17 cellular contexts compared by ENCODE assay signal in genomic region chr9:94568250-94568889, GRCh38. TPM values are rescaled to one million over a fixed set of nuclear protein-coding genes. Genes with fewer than 3 reads are reported as not detected.
DNase-seq lines count a peak whose midpoint lies in the region; ATAC-seq and TF ChIP-seq lines count a peak whose summit lies in the region.
"Had no signal": no experiment of that assay in that cellular context is flagged by ENCODE, and none has a peak within 500 bp of the region (broad histone marks: within the 10 kb centered on the region; RNA-seq: fewer than 3 reads in every experiment).

No MANE protein-coding gene starts in this region.

- no peaks in the 10 kb centered on the region for H4K20me1 ChIP-seq in osteoblast (ENCODE audit: insufficient read depth, low read length)

- no peaks in the 10 kb centered on the region for H3K36me3 ChIP-seq in right atrium auricular region
- H3K36me3 ChIP-seq in osteoblast (ENCODE audit: insufficient read depth, low read length), result no peaks in the 10 kb centered on the region
- H3K36me3 ChIP-seq in gastrocnemius medialis, result no peaks in the 10 kb centered on the region

- H2AFZ ChIP-seq in osteoblast (ENCODE audit: low read length), result no peak overlapping the region
- H2AFZ ChIP-seq: GM23338 had no signal

- TF ChIP-seq CTCF in right atrium auricular region (IDR thresholded peaks at IDR 0.05), result no peak
- TF ChIP-seq CTCF in coronary artery (IDR thresholded peaks at IDR 0.05), result no peak
- no peak for TF ChIP-seq CTCF in osteoblast (IDR thresholded peaks at IDR 0.05; ENCODE audit: extremely low read depth, low read depth, low read length)
- no peak for TF ChIP-seq CTCF in gastrocnemius medialis (IDR thresholded peaks at IDR 0.05 in 4 of 5, conservative IDR thresholded peaks at IDR 0.05 in 1 of 5)

- DNase-seq in Right ventricle myocardium inferior (ENCODE audit: missing footprints), result no peak
- DNase-seq in right atrium auricular region (ENCODE audit: low spot score), result no peak
- peak; percentile 8 for DNase-seq in coronary artery (ENCODE audit: low spot score)
- peak; percentile 67 for DNase-seq in osteoblast (ENCODE audit: insufficient read length, low spot score, missing footprints)
- no peak for DNase-seq in gastrocnemius medialis
- DNase-seq: AML-193; Caco-2; CD4-positive, alpha-beta T cell; HCEC 1CT had no signal

- in situ Hi-C loops in gastrocnemius medialis (cut with MboI; ENCODE audit: low sequenced_read_pairs in 4 of 4), result no loop called here

- H3K79me2 ChIP-seq in osteoblast (ENCODE audit: insufficient read depth, low read length), result no peaks in the 10 kb centered on the region

- H3K4me1 ChIP-seq in right atrium auricular region, result no peaks in the 10 kb centered on the region
- no peaks in the 10 kb centered on the region for H3K4me1 ChIP-seq in osteoblast (ENCODE audit: insufficient read depth, low read length)
- H3K4me1 ChIP-seq in gastrocnemius medialis, result peaks cover 0 to 12% of the 10 kb centered on the region in 2 donors
- H3K4me1 ChIP-seq: A549, Caco-2 had no signal

- H3K27me3 ChIP-seq in right atrium auricular region (no peaks in the 10 kb centered on the region), osteoblast (ENCODE audit: insufficient read depth, low read length) (peaks cover 3% of the 10 kb centered on the region), gastrocnemius medialis (no peaks in the 10 kb centered on the region)

- intact Hi-C loops in Right ventricle myocardium inferior (cut with DNase I) (no loop called here), gastrocnemius medialis (cut with DNase I; ENCODE audit: low total_unique reads) (no loop called here)

- H3K4me3 ChIP-seq in right atrium auricular region (no peak overlapping the region), coronary artery (no peak overlapping the region), osteoblast (ENCODE audit: insufficient read depth, low read length) (no peak overlapping the region), gastrocnemius medialis (no peak overlapping the region)
- H3K4me3 ChIP-seq: A549, GM23338 had no signal

- no peak for TF ChIP-seq POLR2A in gastrocnemius medialis (IDR thresholded peaks at IDR 0.05)

- H3K9me3 ChIP-seq in right atrium auricular region, result no peaks in the 10 kb centered on the region
- H3K9me3 ChIP-seq in osteoblast (ENCODE audit: low read depth, low read length), result no peaks in the 10 kb centered on the region
- no peaks in the 10 kb centered on the region for H3K9me3 ChIP-seq in gastrocnemius medialis
- H3K9me3 ChIP-seq: A549, Caco-2 had no signal

- no peak overlapping the region for H3K4me2 ChIP-seq in osteoblast (ENCODE audit: insufficient read depth, low read length)
- H3K4me2 ChIP-seq: A549 had no signal

- ATAC-seq in Right ventricle myocardium inferior, result peak; percentile 64
- ATAC-seq in gastrocnemius medialis, result peak; percentile 33 to 62
- no peak for ATAC-seq in GM19035 (IDR thresholded peaks at IDR 0.05; ENCODE audit: unreplicated experiment)
- no peak for ATAC-seq in HG03108 (IDR thresholded peaks at IDR 0.05; ENCODE audit: unreplicated experiment)
- ATAC-seq: A549 had no signal

- H3K27ac ChIP-seq in right atrium auricular region (peak overlapping the region in 1 of 2 donors; percentile 32), coronary artery (no peak overlapping the region), osteoblast (ENCODE audit: low read depth, low read length) (no peak overlapping the region), gastrocnemius medialis (peak overlapping the region; percentile 12 to 73 (median 44))
- H3K27ac ChIP-seq: 22Rv1, A549, C4-2B, HL-60 had no signal

RNA-seq across cellular contexts. Expression of gene PCAT7, which starts 13.5 kb away (rescaled TPM):
- total RNA-seq in Right ventricle myocardium inferior (not detected), right atrium auricular region (not detected), osteoblast (under 0.01 and 0.36 TPM in 2 replicates), gastrocnemius medialis (not detected)
- total RNA-seq: CD4-positive, alpha-beta T cell had no signal

RNA-seq across cellular contexts. Expression of gene FBP2, which starts 25.3 kb away (rescaled TPM):
- total RNA-seq in Right ventricle myocardium inferior (0.54 TPM), right atrium auricular region (not detected), osteoblast (not detected in 2 replicates), gastrocnemius medialis (10 to 100 TPM; 12.1 to 56.5 (median 41.5) TPM)
- total RNA-seq: Caco-2; CD4-positive, alpha-beta T cell; GM23338; HT1080 had no signal

Comparison
In these comparisons a context has a peak if more than half of its experiments do, and no peak if none do; other contexts are left out.
1. ATAC-seq: peak in Right ventricle myocardium inferior (single experiment) and gastrocnemius medialis (2 of 2); none in GM19035 (single experiment) and HG03108 (single experiment).
2. DNase-seq: peak in coronary artery (single experiment) and osteoblast (single experiment); none in Right ventricle myocardium inferior (single experiment), right atrium auricular region (single experiment) and gastrocnemius medialis (0 of 2).
3. H3K27ac ChIP-seq: peak in gastrocnemius medialis (4 of 4); none in coronary artery (0 of 2) and osteoblast (single experiment).